Comparison of ENCODE assay signal across 9 cellular contexts in the genomic region with DNA sequence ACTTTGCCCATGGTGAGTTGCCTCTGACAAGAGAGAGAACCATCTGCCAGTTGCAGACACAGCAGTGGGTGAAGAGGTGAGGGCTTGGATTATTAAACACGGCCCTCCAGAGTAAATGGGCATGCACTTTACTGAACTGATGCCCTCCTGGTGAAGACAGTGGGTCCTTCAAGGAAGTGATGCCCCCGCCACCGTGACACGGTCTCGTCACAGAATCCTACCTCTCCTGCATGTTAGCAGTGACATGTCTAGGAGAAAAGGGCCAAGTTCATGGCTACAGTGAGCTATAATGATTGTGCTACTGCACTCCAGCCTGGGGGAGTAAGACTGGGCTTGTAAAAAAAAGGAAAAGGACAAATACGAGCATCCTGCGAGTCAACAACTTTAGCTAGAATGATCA. TPM values are rescaled to one million over a fixed set of nuclear protein-coding genes. Genes with fewer than 3 reads are reported as not detected.
DNase-seq lines count a peak whose midpoint lies in the region; ATAC-seq and TF ChIP-seq lines count a peak whose summit lies in the region.
"Had no signal": no experiment of that assay in that cellular context is flagged by ENCODE, and none has a peak within 500 bp of the region (broad histone marks: within the 10 kb centered on the region; RNA-seq: fewer than 3 reads in every experiment).

No MANE protein-coding gene starts in this region.

- no peak for ATAC-seq in lower lobe of right lung

- no peaks in the 10 kb centered on the region for H3K27me3 Mint-ChIP-seq in activated naive CD4-positive, alpha-beta T cell treated with anti-CD3 and anti-CD28 coated beads, Interleukin-2, amount 50 U/mL, for 24 hours
- peaks cover 28% of the 10 kb centered on the region for H3K27me3 Mint-ChIP-seq in type B pancreatic cell

- H3K36me3 Mint-ChIP-seq in activated naive CD4-positive, alpha-beta T cell treated with anti-CD3 and anti-CD28 coated beads, Interleukin-2, amount 50 U/mL, for 24 hours: peaks cover 4% of the 10 kb centered on the region
- peaks cover 9% of the 10 kb centered on the region for H3K36me3 Mint-ChIP-seq in type B pancreatic cell

- intact Hi-C loops in lower lobe of right lung (cut with DNase I): no loop called here

- in situ Hi-C loops in astrocyte of the spinal cord (cut with HindIII; ENCODE audit: low sequenced_read_pairs): no loop called here

- H3K36me3 ChIP-seq in lower lobe of right lung: no peaks in the 10 kb centered on the region

- H3K4me3 Mint-ChIP-seq in activated naive CD4-positive, alpha-beta T cell treated with anti-CD3 and anti-CD28 coated beads, Interleukin-2, amount 50 U/mL, for 24 hours: peak overlapping the region; percentile 80
- peak overlapping the region; percentile 78 for H3K4me3 Mint-ChIP-seq in type B pancreatic cell

- H3K4me3 ChIP-seq in astrocyte of the spinal cord (ENCODE audit: low read depth, low read length) (peak overlapping the region; percentile 84), lower lobe of right lung (peak overlapping the region; percentile 93)

- no peaks in the 10 kb centered on the region for H3K27me3 ChIP-seq in lower lobe of right lung (ENCODE audit: low read depth)

- no peak for TF ChIP-seq CTCF in astrocyte of the spinal cord (IDR thresholded peaks at IDR 0.05; ENCODE audit: low read depth, low read length)
- no peak for TF ChIP-seq CTCF in lower lobe of right lung (IDR thresholded peaks at IDR 0.05)
- no peak for TF ChIP-seq CTCF in type B pancreatic cell (conservative IDR thresholded peaks at IDR 0.05)

- H3K4me1 Mint-ChIP-seq in activated naive CD4-positive, alpha-beta T cell treated with anti-CD3 and anti-CD28 coated beads, Interleukin-2, amount 50 U/mL, for 24 hours: peaks cover 63% of the 10 kb centered on the region
- peaks cover 23% of the 10 kb centered on the region for H3K4me1 Mint-ChIP-seq in type B pancreatic cell (ENCODE audit: unreplicated experiment)

- no peak for DNase-seq in activated naive CD4-positive, alpha-beta T cell treated with anti-CD3 and anti-CD28 coated beads, Interleukin-2, amount 50 U/mL, for 16 hours
- no peak for DNase-seq in astrocyte of the spinal cord (ENCODE audit: low read depth, low spot score)
- DNase-seq in lower lobe of right lung: no peak
- DNase-seq in type B pancreatic cell (ENCODE audit: extremely low spot score, unreplicated experiment): no peak
- DNase-seq in occipital lobe (lab: John Stamatoyannopoulos, UW): no peak
- DNase-seq in NCI-H2227 (lab: John Stamatoyannopoulos, UW; ENCODE audit: unreplicated experiment): no peak
- no peak for DNase-seq in activated effector memory CD4-positive, alpha-beta T cell treated with anti-CD3 and anti-CD28 coated beads, Interleukin-2, amount 50 U/mL, for 16 hours
- DNase-seq: stimulated activated naive CD4-positive, alpha-beta T cell treated with Interleukin-2 at 50 U/mL for 16 hours had no signal

- H3K27ac Mint-ChIP-seq in activated naive CD4-positive, alpha-beta T cell treated with anti-CD3 and anti-CD28 coated beads, Interleukin-2, amount 50 U/mL, for 24 hours: peak overlapping the region; percentile 86
- H3K27ac Mint-ChIP-seq in type B pancreatic cell: peak overlapping the region; percentile 10

- no peaks in the 10 kb centered on the region for H3K9me3 Mint-ChIP-seq in activated naive CD4-positive, alpha-beta T cell treated with anti-CD3 and anti-CD28 coated beads, Interleukin-2, amount 50 U/mL, for 24 hours
- no peaks in the 10 kb centered on the region for H3K9me3 Mint-ChIP-seq in type B pancreatic cell

- H3K27ac ChIP-seq in lower lobe of right lung: no peak overlapping the region

- H3K4me1 ChIP-seq in lower lobe of right lung: peaks cover 37% of the 10 kb centered on the region

- no peaks in the 10 kb centered on the region for H3K9me3 ChIP-seq in lower lobe of right lung

RNA-seq across cellular contexts. Expression of gene BNIP3, which starts 2.4 kb away (rescaled TPM):
- 38.9 TPM for total RNA-seq in lower lobe of right lung
- 24.2 and 30.2 TPM in 2 replicates for total RNA-seq in type B pancreatic cell (ENCODE audit: low replicate concordance)
- total RNA-seq in occipital lobe: 35.1 TPM
